9 cellular contexts compared by ENCODE assay signal in the genomic region with DNA sequence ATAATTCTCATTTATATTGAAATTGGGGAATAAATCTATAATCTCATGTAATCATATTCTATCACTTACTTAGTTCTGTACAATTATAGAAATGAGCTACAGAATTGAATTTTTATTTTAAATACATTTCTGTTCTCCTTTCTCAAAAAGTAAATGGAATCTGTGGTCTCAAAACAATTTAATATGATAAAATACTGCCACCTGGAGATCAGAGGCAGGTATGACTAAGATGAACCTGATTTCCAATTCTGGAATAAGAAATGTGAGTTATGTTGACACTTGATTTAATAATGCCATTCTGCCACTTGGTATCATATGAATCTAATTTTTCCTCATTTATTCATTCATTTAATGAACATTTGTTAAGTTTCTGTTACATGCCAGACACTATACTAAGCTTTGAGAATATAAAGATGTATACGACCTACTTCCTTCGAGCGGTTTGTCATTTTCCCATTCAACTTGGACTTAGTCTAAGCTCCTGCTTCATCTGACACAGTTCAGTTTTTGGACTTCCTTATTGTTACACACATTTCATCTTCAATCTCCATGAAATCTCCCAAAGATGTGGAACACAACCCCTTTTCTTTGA. TPM values are rescaled to one million over a fixed set of nuclear protein-coding genes. Genes with fewer than 3 reads are reported as not detected.
A peak's percentile ranks its signal among the peaks of the same experiment; 100 is the strongest.
DNase-seq lines count a peak whose midpoint lies in the region; ATAC-seq and TF ChIP-seq lines count a peak whose summit lies in the region.
"Had no signal": no experiment of that assay in that cellular context is flagged by ENCODE, and none has a peak within 500 bp of the region (broad histone marks: within the 10 kb centered on the region; RNA-seq: fewer than 3 reads in every experiment).

No MANE protein-coding gene starts in this region.

- ATAC-seq in natural killer cell (peak in 1 of 3 donors; percentile 47), left colon (no peak), GM18870 (IDR thresholded peaks at IDR 0.05; ENCODE audit: unreplicated experiment) (no peak)
- no peak for ATAC-seq in natural killer cell treated with Interleukin-12 subunit alpha and Interleukin-12 subunit beta and Interleukin-15 and Interleukin-18, amount 100 ng/mL, for 72 hours

- H2AFZ ChIP-seq in mesenchymal stem cell (ENCODE audit: low read depth, low read length): no peak overlapping the region

- no peaks in the 10 kb centered on the region for H3K4me1 Mint-ChIP-seq in natural killer cell
- H3K4me1 Mint-ChIP-seq in natural killer cell treated with Interleukin-12 subunit alpha and Interleukin-12 subunit beta and Interleukin-15 and Interleukin-18, amount 100 ng/mL, for 72 hours (ENCODE audit: low read depth in 2 of 2): no peaks in the 10 kb centered on the region
- H3K4me1 Mint-ChIP-seq in Calu3 (ENCODE audit: low read depth, unreplicated experiment): no peaks in the 10 kb centered on the region
- H3K4me1 Mint-ChIP-seq: activated naive CD4-positive, alpha-beta T cell treated with anti-CD3 and anti-CD28 coated beads, Interleukin-2, amount 50 U/mL, for 24 hours had no signal

- H3K36me3 ChIP-seq in mesenchymal stem cell (ENCODE audit: control insufficient read depth in 1 of 2, insufficient read depth in 2 of 2, low read depth in 1 of 2, low read length in 2 of 2): no peaks in the 10 kb centered on the region

- H2BK12ac ChIP-seq in mesenchymal stem cell (ENCODE audit: low read length in 2 of 2): no peak overlapping the region

- no peak for DNase-seq in natural killer cell
- DNase-seq in natural killer cell treated with Interleukin-12 subunit alpha and Interleukin-12 subunit beta and Interleukin-15 and Interleukin-18, amount 100 ng/mL, for 72 hours (ENCODE audit: low spot score): no peak
- peak; percentile 45 for DNase-seq in NCI-H2196 treated with DMSO at 0.1 percent for 48 hours (lab: John Stamatoyannopoulos, UW; ENCODE audit: unreplicated experiment)
- DNase-seq in central memory CD4-positive, alpha-beta T cell: peak; percentile 24
- DNase-seq in mesenchymal stem cell: peak; percentile 54
- DNase-seq in left colon: no peak
- DNase-seq in Calu3: no peak

- no peak overlapping the region for H3K4me2 ChIP-seq in mesenchymal stem cell (ENCODE audit: low read length, poor library complexity, severe bottlenecking)

- no peak overlapping the region for H3K27ac ChIP-seq in mesenchymal stem cell (ENCODE audit: low read length, poor library complexity, severe bottlenecking)

- peak; percentile 65 for TF ChIP-seq CTCF in natural killer cell (IDR thresholded peaks at IDR 0.05)
- TF ChIP-seq CTCF in Calu3 (IDR thresholded peaks at IDR 0.05; ENCODE audit: unreplicated experiment): no peak

- no peak overlapping the region for H3K4ac ChIP-seq in mesenchymal stem cell (ENCODE audit: low read depth in 1 of 2, low read length in 2 of 2)

- H3K27me3 Mint-ChIP-seq in natural killer cell (ENCODE audit: low read depth in 2 of 2): no peaks in the 10 kb centered on the region
- H3K27me3 Mint-ChIP-seq in natural killer cell treated with Interleukin-12 subunit alpha and Interleukin-12 subunit beta and Interleukin-15 and Interleukin-18, amount 100 ng/mL, for 72 hours: no peaks in the 10 kb centered on the region
- H3K27me3 Mint-ChIP-seq in Calu3 (ENCODE audit: unreplicated experiment): no peaks in the 10 kb centered on the region
- H3K27me3 Mint-ChIP-seq: activated naive CD4-positive, alpha-beta T cell treated with anti-CD3 and anti-CD28 coated beads, Interleukin-2, amount 50 U/mL, for 24 hours had no signal

- no peak overlapping the region for H3K4me3 ChIP-seq in mesenchymal stem cell (ENCODE audit: insufficient read depth in 1 of 2, low read depth in 1 of 2, low read length in 2 of 2)

- H3K9me3 Mint-ChIP-seq in natural killer cell: no peaks in the 10 kb centered on the region
- H3K9me3 Mint-ChIP-seq in natural killer cell treated with Interleukin-12 subunit alpha and Interleukin-12 subunit beta and Interleukin-15 and Interleukin-18, amount 100 ng/mL, for 72 hours: no peaks in the 10 kb centered on the region
- H3K9me3 Mint-ChIP-seq in Calu3 (ENCODE audit: low read depth, unreplicated experiment): no peaks in the 10 kb centered on the region
- H3K9me3 Mint-ChIP-seq: activated naive CD4-positive, alpha-beta T cell treated with anti-CD3 and anti-CD28 coated beads, Interleukin-2, amount 50 U/mL, for 24 hours had no signal

- no peak overlapping the region for H2AK5ac ChIP-seq in mesenchymal stem cell (ENCODE audit: low read length, severe bottlenecking)

- BruUV-seq in Calu3 (replicated peaks; lab: Mats Ljungman, UMichigan): no TSS peak

- 96% methylated on average over 3 of the region's 3 CpGs for WGBS in mesenchymal stem cell

- H3K27ac Mint-ChIP-seq in natural killer cell (no peak overlapping the region), Calu3 (ENCODE audit: unreplicated experiment) (no peak overlapping the region)
- H3K27ac Mint-ChIP-seq in natural killer cell treated with Interleukin-12 subunit alpha and Interleukin-12 subunit beta and Interleukin-15 and Interleukin-18, amount 100 ng/mL, for 72 hours: no peak overlapping the region
- H3K27ac Mint-ChIP-seq: activated naive CD4-positive, alpha-beta T cell treated with anti-CD3 and anti-CD28 coated beads, Interleukin-2, amount 50 U/mL, for 24 hours had no signal

- H4K91ac ChIP-seq in mesenchymal stem cell (ENCODE audit: low read length): no peak overlapping the region

- H3K9ac ChIP-seq in mesenchymal stem cell (ENCODE audit: low read length): peak overlapping the region; percentile 42

- H3K4me3 Mint-ChIP-seq in natural killer cell: no peak overlapping the region
- no peak overlapping the region for H3K4me3 Mint-ChIP-seq in natural killer cell treated with Interleukin-12 subunit alpha and Interleukin-12 subunit beta and Interleukin-15 and Interleukin-18, amount 100 ng/mL, for 72 hours
- no peak overlapping the region for H3K4me3 Mint-ChIP-seq in Calu3 (ENCODE audit: low read depth, unreplicated experiment)
- H3K4me3 Mint-ChIP-seq: activated naive CD4-positive, alpha-beta T cell treated with anti-CD3 and anti-CD28 coated beads, Interleukin-2, amount 50 U/mL, for 24 hours had no signal

- no peaks in the 10 kb centered on the region for H3K27me3 ChIP-seq in mesenchymal stem cell (ENCODE audit: control insufficient read depth in 1 of 2, insufficient read depth in 1 of 2, low read length in 2 of 2)

- H3K18ac ChIP-seq in mesenchymal stem cell (ENCODE audit: low read depth in 1 of 2, low read length in 2 of 2): no peak overlapping the region

- no peak overlapping the region for H3K14ac ChIP-seq in mesenchymal stem cell (ENCODE audit: low read length in 2 of 2)

- no peak overlapping the region for H2BK120ac ChIP-seq in mesenchymal stem cell (ENCODE audit: low read depth, low read length)

- no peak overlapping the region for H2BK15ac ChIP-seq in mesenchymal stem cell (ENCODE audit: low read depth, poor library complexity, severe bottlenecking)

- H3K36me3 Mint-ChIP-seq in natural killer cell (no peaks in the 10 kb centered on the region), Calu3 (ENCODE audit: insufficient read depth, unreplicated experiment) (no peaks in the 10 kb centered on the region)
- H3K36me3 Mint-ChIP-seq in natural killer cell treated with Interleukin-12 subunit alpha and Interleukin-12 subunit beta and Interleukin-15 and Interleukin-18, amount 100 ng/mL, for 72 hours: no peaks in the 10 kb centered on the region
- H3K36me3 Mint-ChIP-seq: activated naive CD4-positive, alpha-beta T cell treated with anti-CD3 and anti-CD28 coated beads, Interleukin-2, amount 50 U/mL, for 24 hours had no signal

- H3K79me1 ChIP-seq in mesenchymal stem cell (replicated peaks; ENCODE audit: low read length, poor library complexity, severe bottlenecking): no peaks in the 10 kb centered on the region

- H3K9me3 ChIP-seq in mesenchymal stem cell (ENCODE audit: control insufficient read depth, low read length): no peaks in the 10 kb centered on the region

- intact Hi-C loops in natural killer cell (cut with micrococcal nuclease) (loop anchor here (1.0 to 2.0 kb wide), 3 partner anchors 73 to 650 kb away; no protein-coding TSS in a partner anchor), left colon (cut with DNase I, micrococcal nuclease) (loop anchor here in 1 of 2 donors (10.0 kb wide), 2 partner anchors 171 to 651 kb away; no protein-coding TSS in a partner anchor), Calu3 (cut with micrococcal nuclease; ENCODE audit: unreplicated experiment) (loop anchor here (1.0 to 10.0 kb wide), 3 partner anchors 74 to 241 kb away; no protein-coding TSS in a partner anchor)

- no peaks in the 10 kb centered on the region for H3K4me1 ChIP-seq in mesenchymal stem cell (ENCODE audit: control insufficient read depth, insufficient read depth, low read depth, low read length)

- no peak overlapping the region for H4K8ac ChIP-seq in mesenchymal stem cell (ENCODE audit: low read length)

- H3K23ac ChIP-seq in mesenchymal stem cell (ENCODE audit: low read length in 2 of 2): no peak overlapping the region

- CTCF ChIA-PET in Calu3 (lab: Charles Lee): interaction anchor here (1.3 kb wide), 1 partner anchor 173 kb away, joined by 3 read pairs; no protein-coding TSS in a partner anchor

- H2BK5ac ChIP-seq in mesenchymal stem cell (ENCODE audit: low read depth, low read length, poor library complexity, severe bottlenecking): no peak overlapping the region

RNA-seq across cellular contexts. Expression of gene CCDC28A, which starts 7.6 kb away (rescaled TPM):
- 10 to 100 TPM; 22.2 to 25.4 (median 24.3) TPM for total RNA-seq in natural killer cell
- 10 to 100 TPM; 13.5 to 16.4 TPM for total RNA-seq in natural killer cell treated with Interleukin-12 subunit alpha and Interleukin-12 subunit beta and Interleukin-15 and Interleukin-18, amount 100 ng/mL, for 72 hours
- 12.3 TPM for polyA plus RNA-seq in mesenchymal stem cell (2013, experiment 1 of 2)
- 11.5 TPM for polyA plus RNA-seq in mesenchymal stem cell (2013, experiment 2 of 2)
- total RNA-seq in left colon: 10 to 100 TPM; 12.9 to 25.9 TPM
- total RNA-seq in Calu3 (2022): 9.8 and 12.1 TPM in 2 replicates

RNA-seq across cellular contexts. Expression of gene ECT2L, which starts 29.9 kb away (rescaled TPM):
- total RNA-seq in natural killer cell: under 1 TPM in 1 of 3 donors, not detected in 2; 0.12 TPM
- total RNA-seq in natural killer cell treated with Interleukin-12 subunit alpha and Interleukin-12 subunit beta and Interleukin-15 and Interleukin-18, amount 100 ng/mL, for 72 hours: not detected
- polyA plus RNA-seq in mesenchymal stem cell (2013, experiment 1 of 2): not detected
- polyA plus RNA-seq in mesenchymal stem cell (2013, experiment 2 of 2): not detected
- total RNA-seq in left colon: not detected
- not detected in 2 replicates for total RNA-seq in Calu3 (2022)

Comparison
In these comparisons a context has a peak if more than half of its experiments do, and no peak if none do; other contexts are left out.
1. DNase-seq: peak in NCI-H2196 treated with DMSO at 0.1 percent for 48 hours (single experiment), central memory CD4-positive, alpha-beta T cell (single experiment) and mesenchymal stem cell (single experiment); none in natural killer cell (single experiment), natural killer cell treated with Interleukin-12 subunit alpha and Interleukin-12 subunit beta and Interleukin-15 and Interleukin-18, amount 100 ng/mL, for 72 hours (single experiment), left colon (0 of 2) and Calu3 (single experiment).